ENCODE assay signal across 18 cellular contexts in the genomic region with DNA sequence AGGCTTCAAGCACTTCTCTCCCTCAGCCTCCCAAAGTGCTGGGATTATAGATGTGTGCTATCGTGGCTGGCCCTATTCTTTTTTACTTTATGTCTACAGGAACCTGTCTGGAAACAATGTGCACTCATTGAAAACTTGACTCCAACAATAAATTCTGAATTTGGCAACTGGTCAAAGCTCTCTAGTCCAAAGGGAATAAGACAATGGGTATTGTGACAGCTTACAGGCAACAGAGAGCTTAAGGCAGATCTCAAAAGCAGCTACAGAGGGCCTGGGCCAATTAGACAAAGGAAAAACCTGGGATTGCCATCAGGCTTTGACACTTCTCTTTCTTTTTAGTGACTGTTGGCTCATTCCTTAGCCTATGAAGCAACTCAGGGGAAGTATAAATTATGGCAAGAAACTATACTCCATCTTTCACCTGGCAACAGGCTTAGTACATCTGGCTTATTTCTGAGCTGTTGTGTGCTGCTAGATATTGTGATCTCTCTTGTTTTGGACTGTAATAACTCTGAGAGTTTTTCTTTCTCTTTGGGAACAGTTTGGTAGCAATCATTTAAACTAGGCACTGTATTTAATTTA. TPM values are rescaled to one million over a fixed set of nuclear protein-coding genes. Genes with fewer than 3 reads are reported as not detected.
DNase-seq lines count a peak whose midpoint lies in the region; ATAC-seq and TF ChIP-seq lines count a peak whose summit lies in the region.
"Had no signal": no experiment of that assay in that cellular context is flagged by ENCODE, and none has a peak within 500 bp of the region (broad histone marks: within the 10 kb centered on the region; RNA-seq: fewer than 3 reads in every experiment).

No MANE protein-coding gene starts in this region.

- no peak for TF ChIP-seq CTCF in heart left ventricle (IDR thresholded peaks at IDR 0.05)

- WGBS in heart left ventricle, 4 donors: 52 to 83% (median 67%) methylated on average over 1 of the region's 1 CpG
- 55% methylated on average over 1 of the region's 1 CpG for WGBS in right cardiac atrium

- H3K36me3 ChIP-seq in heart left ventricle: no peaks in the 10 kb centered on the region
- H3K36me3 ChIP-seq: BLaER1 had no signal

- DNase-seq in heart left ventricle (no peak), right cardiac atrium (no peak), amniotic epithelial cell (ENCODE audit: low read depth) (peak; percentile 21), glomerular endothelial cell (ENCODE audit: extremely low read depth, low read depth, low spot score) (peak; percentile 67), renal cortical epithelial cell (ENCODE audit: low read depth) (peak; percentile 36)
- DNase-seq in stimulated activated CD4-positive, alpha-beta T cell treated with anti-CD3 and anti-CD28 coated beads, Interleukin-2, amount 100 ng/mL, for 48 hours: no peak
- DNase-seq: CD8-positive, alpha-beta T cell; DND-41; KBM-7; NCI-H1436; NCI-H2029; NCI-H510A treated with DMSO at 0.1 percent for 48 hours; NCI-H82; PC-9 had no signal

- H3K27ac ChIP-seq in heart left ventricle (no peak overlapping the region), right cardiac atrium (ENCODE audit: low read length) (no peak overlapping the region)
- H3K27ac ChIP-seq: BLaER1, PC-9 had no signal

- intact Hi-C loops in heart left ventricle (cut with DNase I): no loop called here
- intact Hi-C loops in right cardiac atrium (cut with DNase I): no loop called here

- peaks cover 0 to 9% (median 4%) of the 10 kb centered on the region in 12 donors for H3K9me3 ChIP-seq in heart left ventricle
- no peaks in the 10 kb centered on the region for H3K9me3 ChIP-seq in right cardiac atrium (ENCODE audit: control insufficient read depth, low read length)

- H3K27me3 ChIP-seq in heart left ventricle: no peaks in the 10 kb centered on the region
- no peaks in the 10 kb centered on the region for H3K27me3 ChIP-seq in right cardiac atrium (ENCODE audit: control insufficient read depth, insufficient read depth)
- H3K27me3 ChIP-seq: BLaER1 had no signal

- H3K4me1 ChIP-seq in heart left ventricle (no peaks in the 10 kb centered on the region), right cardiac atrium (ENCODE audit: control insufficient read depth, insufficient read depth, low read length) (no peaks in the 10 kb centered on the region)
- H3K4me1 ChIP-seq: BLaER1 had no signal

- H3K4me3 ChIP-seq in heart left ventricle: no peak overlapping the region
- no peak overlapping the region for H3K4me3 ChIP-seq in right cardiac atrium (ENCODE audit: low read length)
- H3K4me3 ChIP-seq: BLaER1, PC-9 had no signal

- ATAC-seq in heart left ventricle (peak; percentile 37 to 96 (median 55)), right cardiac atrium (no peak), GM18502 (IDR thresholded peaks at IDR 0.05; ENCODE audit: poor library complexity, unreplicated experiment) (no peak), HG02938 (IDR thresholded peaks at IDR 0.05; ENCODE audit: unreplicated experiment) (no peak)
- ATAC-seq: CD8-positive, alpha-beta T cell had no signal

- no peak for TF ChIP-seq POLR2A in heart left ventricle (IDR thresholded peaks at IDR 0.05)

RNA-seq across cellular contexts. Expression of gene RAPGEF4, which starts 55.0 kb away (rescaled TPM):
- total RNA-seq in heart left ventricle: 10 to 100 TPM in 6 of 9 donors, 1 to 10 TPM in 3; 3.5 to 21.2 (median 11.0) TPM
- 1 to 10 TPM; 1.3 to 2.9 TPM for polyA plus RNA-seq in heart left ventricle
- 10 to 100 TPM in 1 of 4 donors, 1 to 10 TPM in 3; 7.1 to 11.3 (median 9.1) TPM for total RNA-seq in right cardiac atrium
- 5.9 TPM for polyA plus RNA-seq in right cardiac atrium
- total RNA-seq in glomerular endothelial cell: 4.5 and 5.1 TPM in 2 replicates
- total RNA-seq in renal cortical epithelial cell: under 0.01 and 1.2 TPM in 2 replicates
- total RNA-seq: A172, PC-9 had no signal

Comparison
In these comparisons a context has a peak if more than half of its experiments do, and no peak if none do; other contexts are left out.
1. ATAC-seq: peak in heart left ventricle (4 of 4); none in right cardiac atrium (0 of 2), GM18502 (single experiment) and HG02938 (single experiment).
2. DNase-seq: peak in amniotic epithelial cell (single experiment), glomerular endothelial cell (single experiment) and renal cortical epithelial cell (single experiment); none in heart left ventricle (0 of 5), right cardiac atrium (0 of 3) and stimulated activated CD4-positive, alpha-beta T cell treated with anti-CD3 and anti-CD28 coated beads, Interleukin-2, amount 100 ng/mL, for 48 hours (0 of 2).